In the genomic region with DNA sequence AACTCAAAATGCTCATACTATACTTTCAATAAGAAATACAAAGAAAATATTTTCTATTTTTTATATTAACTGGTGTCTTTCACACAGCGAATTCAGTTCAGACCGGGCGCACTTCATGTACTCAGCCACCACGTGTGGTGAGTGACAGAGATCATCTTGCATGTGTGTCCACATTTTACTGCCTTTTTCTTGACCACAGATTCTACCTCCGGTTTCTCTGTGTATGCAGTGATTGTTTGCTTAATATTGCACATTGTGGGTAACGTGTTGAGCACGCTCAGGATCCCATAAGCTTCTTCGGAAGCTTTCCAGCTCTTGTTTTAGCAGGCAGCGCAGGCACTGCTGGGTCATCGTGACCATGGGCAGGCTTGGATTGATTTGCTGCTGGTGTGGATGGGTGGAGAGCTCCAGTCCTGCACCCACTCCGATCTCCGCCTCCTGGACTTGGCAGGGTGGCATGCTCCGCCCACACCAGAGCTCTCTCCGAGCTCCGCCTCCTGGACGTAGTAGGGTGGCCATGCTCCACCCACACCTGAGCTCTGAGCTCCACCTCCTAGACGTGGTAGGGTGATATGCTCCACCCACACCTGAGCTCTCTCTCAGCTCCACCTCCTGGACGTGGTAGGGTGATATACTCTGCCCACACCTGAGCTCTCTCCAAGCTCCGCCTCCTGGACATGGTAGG, we compare ENCODE assay signal across 2 cellular contexts.
TF ChIP-seq lines count a peak whose summit lies in the region.

No MANE protein-coding gene starts in this region.

TF ChIP-seq in H1, 55 proteins besides CTCF, POLR2A, EP300 and RAD21 (continued from another document):
- TF ChIP-seq ATF3 (IDR thresholded peaks at IDR 0.05; ENCODE audit: insufficient read depth, low read depth, low read length) = no peak

TF ChIP-seq in HepG2, 621 proteins besides CTCF, POLR2A, EP300 and RAD21 (continued from another document):
- TF ChIP-seq ZBTB39 (CRISPR knock-in tag; IDR thresholded peaks at IDR 0.05) (no peak), PITX1 (CRISPR knock-in tag; IDR thresholded peaks at IDR 0.05) (no peak), PCBP2 (optimal IDR thresholded peaks at IDR 0.05; ENCODE audit: low read depth, low read length, poor library complexity, severe bottlenecking) (no peak), ATF4 (CRISPR knock-in tag; IDR thresholded peaks at IDR 0.05) (no peak), ZFP62 (CRISPR knock-in tag; IDR thresholded peaks at IDR 0.05) (no peak), CENPX (CRISPR knock-in tag; IDR thresholded peaks at IDR 0.05) (no peak), ZNF235 (CRISPR knock-in tag; IDR thresholded peaks at IDR 0.05; ENCODE audit: borderline replicate concordance) (no peak), PAF1 (CRISPR knock-in tag; IDR thresholded peaks at IDR 0.05) (no peak), SMAD3 (CRISPR knock-in tag; IDR thresholded peaks at IDR 0.05) (no peak), ZNF556 (CRISPR knock-in tag; IDR thresholded peaks at IDR 0.05; ENCODE audit: borderline replicate concordance) (no peak), ZNF777 (CRISPR knock-in tag; IDR thresholded peaks at IDR 0.05) (no peak), ELF1 (CRISPR knock-in tag; IDR thresholded peaks at IDR 0.05) (no peak), SP1 (IDR thresholded peaks at IDR 0.05) (no peak), SP1 (CRISPR knock-in tag; IDR thresholded peaks at IDR 0.05) (no peak), NCOR1 (IDR thresholded peaks at IDR 0.05; ENCODE audit: borderline replicate concordance, low read length) (no peak), MATR3 (CRISPR knock-in tag; IDR thresholded peaks at IDR 0.05) (no peak), ZNF772 (CRISPR knock-in tag; IDR thresholded peaks at IDR 0.05) (no peak)
